8 cellular contexts compared by ENCODE assay signal in the genomic region with DNA sequence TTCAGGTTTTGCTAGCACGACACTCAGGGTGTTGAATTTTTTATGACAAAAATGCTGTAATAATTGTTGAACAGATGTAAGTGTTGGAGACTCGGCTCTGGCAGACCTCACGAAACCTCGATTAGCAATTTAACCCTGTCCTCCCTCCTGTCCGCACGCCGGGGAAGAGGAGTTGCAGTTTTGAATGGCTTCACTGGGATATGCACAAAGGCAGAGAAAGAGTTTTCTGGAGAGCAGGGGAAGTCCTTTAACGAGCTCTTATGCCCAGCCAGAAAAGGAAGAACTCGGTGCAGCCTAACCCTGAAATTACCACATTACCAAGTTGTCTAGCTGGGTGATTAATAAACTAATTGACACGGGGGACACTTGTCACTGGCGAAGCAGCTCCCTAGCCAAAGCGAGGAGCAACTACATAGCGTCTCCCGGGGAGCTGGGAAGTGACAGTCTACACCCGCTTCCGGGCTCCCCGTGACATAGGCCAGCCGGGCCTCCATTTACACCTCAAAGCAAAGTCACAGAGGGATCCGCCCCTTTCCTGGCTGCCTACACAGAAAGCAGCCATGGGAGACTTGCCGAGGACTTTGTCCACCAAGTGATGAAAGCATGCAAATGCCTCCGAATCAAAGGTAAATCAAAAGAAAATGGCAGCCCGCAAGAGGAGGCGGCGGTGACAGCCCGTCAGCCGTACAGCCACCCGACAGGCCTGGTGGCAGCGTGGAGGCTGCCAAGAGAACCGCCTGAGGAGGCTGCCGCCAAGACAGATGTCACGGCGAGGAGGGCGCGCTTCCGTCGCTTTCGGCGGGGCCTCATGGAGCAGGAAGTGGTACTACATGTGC.
DNase-seq lines count a peak whose midpoint lies in the region; ATAC-seq and TF ChIP-seq lines count a peak whose summit lies in the region.

No MANE protein-coding gene starts in this region.

- peaks cover 0 to 12% (median 9%) of the 10 kb centered on the region in 4 donors for H3K9me3 ChIP-seq in esophagus muscularis mucosa

- H3K4me3 ChIP-seq in esophagus muscularis mucosa (peak overlapping the region; percentile 33 to 41 (median 38)), urinary bladder (ENCODE audit: low read depth, low read length) (peak overlapping the region; percentile 15)

- peaks cover 51% of the 10 kb centered on the region for H3K36me3 Mint-ChIP-seq in activated CD8-positive, alpha-beta memory T cell treated with anti-CD3 and anti-CD28 coated beads, Interleukin-2, amount 10 ng/mL, durations not matched to agents 7 days and 5 days

- peak overlapping the region; percentile 82 for H3K4me3 Mint-ChIP-seq in activated CD8-positive, alpha-beta memory T cell treated with anti-CD3 and anti-CD28 coated beads, Interleukin-2, amount 10 ng/mL, durations not matched to agents 7 days and 5 days

- no peak for TF ChIP-seq POLR2A in esophagus muscularis mucosa (IDR thresholded peaks at IDR 0.05; ENCODE audit: low read depth)

- intact Hi-C loops in esophagus muscularis mucosa (cut with DNase I): no loop called here

- peaks cover 0 to 49% (median 0%) of the 10 kb centered on the region in 4 donors for H3K27me3 ChIP-seq in esophagus muscularis mucosa

- H3K4me1 ChIP-seq in esophagus muscularis mucosa: peaks cover 0 to 14% (median 11%) of the 10 kb centered on the region in 4 donors
- H3K4me1 ChIP-seq in urinary bladder (ENCODE audit: insufficient read depth): no peaks in the 10 kb centered on the region

- no peak for TF ChIP-seq EP300 in esophagus muscularis mucosa (IDR thresholded peaks at IDR 0.05)

- H3K9me3 Mint-ChIP-seq in activated CD8-positive, alpha-beta memory T cell treated with anti-CD3 and anti-CD28 coated beads, Interleukin-2, amount 10 ng/mL, durations not matched to agents 7 days and 5 days (ENCODE audit: low read depth): peaks cover 17% of the 10 kb centered on the region

- peaks cover 57% of the 10 kb centered on the region for H3K4me1 Mint-ChIP-seq in activated CD8-positive, alpha-beta memory T cell treated with anti-CD3 and anti-CD28 coated beads, Interleukin-2, amount 10 ng/mL, durations not matched to agents 7 days and 5 days

- H3K36me3 ChIP-seq in esophagus muscularis mucosa: no peaks in the 10 kb centered on the region
- no peaks in the 10 kb centered on the region for H3K36me3 ChIP-seq in urinary bladder (ENCODE audit: insufficient read depth)

- TF ChIP-seq CTCF in esophagus muscularis mucosa (IDR thresholded peaks at IDR 0.05): no peak

- H3K27me3 Mint-ChIP-seq in activated CD8-positive, alpha-beta memory T cell treated with anti-CD3 and anti-CD28 coated beads, Interleukin-2, amount 10 ng/mL, durations not matched to agents 7 days and 5 days: no peaks in the 10 kb centered on the region

- 7% methylated on average over 37 of the region's 38 CpGs for WGBS in esophagus muscularis mucosa
- 7% methylated on average over 38 of the region's 38 CpGs for WGBS in urinary bladder

- peak overlapping the region; percentile 99 for H3K27ac Mint-ChIP-seq in activated CD8-positive, alpha-beta memory T cell treated with anti-CD3 and anti-CD28 coated beads, Interleukin-2, amount 10 ng/mL, durations not matched to agents 7 days and 5 days

- ATAC-seq in activated CD8-positive, alpha-beta memory T cell treated with anti-CD3 and anti-CD28 coated beads, Interleukin-2, amount 10 ng/mL, durations not matched to agents 7 days and 5 days: peak; percentile 84
- ATAC-seq in GM18873 (IDR thresholded peaks at IDR 0.05; ENCODE audit: low FRiP score, unreplicated experiment) (no peak), HG02571 (IDR thresholded peaks at IDR 0.05; ENCODE audit: unreplicated experiment) (no peak)

- H3K27ac ChIP-seq in esophagus muscularis mucosa (replicated peaks in 1 of 4): no peak overlapping the region
- no peak overlapping the region for H3K27ac ChIP-seq in urinary bladder (ENCODE audit: low read depth)

- peak; percentile 2 for DNase-seq in GOT3 (lab: John Stamatoyannopoulos, UW)
- peak; percentile 93 for DNase-seq in activated CD8-positive, alpha-beta memory T cell treated with anti-CD3 and anti-CD28 coated beads, Interleukin-2, amount 10 ng/mL, durations not matched to agents 7 days and 5 days
- no peak for DNase-seq in esophagus muscularis mucosa (ENCODE audit: extremely low spot score)
- DNase-seq in retina: peak; percentile 70
- no peak for DNase-seq in NOMO-1 (lab: John Stamatoyannopoulos, UW; ENCODE audit: unreplicated experiment in 2 of 2)

- CTCF ChIA-PET in activated CD8-positive, alpha-beta memory T cell treated with anti-CD3 and anti-CD28 coated beads, Interleukin-2, amount 10 ng/mL, durations not matched to agents 7 days and 5 days (lab: Charles Lee): interaction anchor here (0.6 to 1.8 kb wide), 6 partner anchors 8 to 273 kb away, joined by 3 to 4 read pairs (median 3); no protein-coding TSS in a partner anchor

Comparison
In these comparisons a context has a peak if more than half of its experiments do, and no peak if none do; other contexts are left out.
1. DNase-seq: peak in GOT3 (single experiment), activated CD8-positive, alpha-beta memory T cell treated with anti-CD3 and anti-CD28 coated beads, Interleukin-2, amount 10 ng/mL, durations not matched to agents 7 days and 5 days (single experiment) and retina (single experiment); none in esophagus muscularis mucosa (single experiment) and NOMO-1 (0 of 2).